Comparison of ENCODE assay signal across 10 cellular contexts in genomic region chr10:119254355-119254754, GRCh38. TPM values are rescaled to one million over a fixed set of nuclear protein-coding genes. Genes with fewer than 3 reads are reported as not detected.
DNase-seq lines count a peak whose midpoint lies in the region; ATAC-seq and TF ChIP-seq lines count a peak whose summit lies in the region.
"Had no signal": no experiment of that assay in that cellular context is flagged by ENCODE, and none has a peak within 500 bp of the region (broad histone marks: within the 10 kb centered on the region; RNA-seq: fewer than 3 reads in every experiment).

No MANE protein-coding gene starts in this region.

- TF ChIP-seq CTCF in A673 (conservative IDR thresholded peaks at IDR 0.05; ENCODE audit: low read depth, low read length) = no peak
- no peak for TF ChIP-seq CTCF in Peyer's patch (IDR thresholded peaks at IDR 0.05)
- no peak for TF ChIP-seq CTCF in glutamatergic neuron (IDR thresholded peaks at IDR 0.05; ENCODE audit: partially characterized antibody, unreplicated experiment)
- no peak for TF ChIP-seq CTCF in ovary (IDR thresholded peaks at IDR 0.05)

- 36 to 49% (median 47%) methylated on average over 3 of the region's 3 CpGs for WGBS in ovary, 3 donors

- TF ChIP-seq POLR2A in Peyer's patch (IDR thresholded peaks at IDR 0.05) (no peak), ovary (IDR thresholded peaks at IDR 0.05) (no peak)

- CTCF ChIA-PET in A673 (lab: Charles Lee) = interaction anchor here (0.7 kb wide), 1 partner anchor 57 kb away, joined by 3 read pairs; no protein-coding TSS in a partner anchor

- no peak for ATAC-seq in HG02852 (IDR thresholded peaks at IDR 0.05; ENCODE audit: unreplicated experiment)
- ATAC-seq: left colon had no signal

- no TSS peak for BruUV-seq in A673 (replicated peaks; lab: Mats Ljungman, UMichigan)

- H3K27ac ChIP-seq in A673 (ENCODE audit: low read depth, low read length, poor library complexity, severe bottlenecking) (peak overlapping the region; percentile 61), Peyer's patch (peak overlapping the region; percentile 46 to 87 (median 71)), ovary (peak overlapping the region; percentile 86 to 91)

- intact Hi-C loops in A673 (cut with micrococcal nuclease; ENCODE audit: unreplicated experiment) (no loop called here), ovary (cut with DNase I) (loop anchor here in 1 of 4 donors (5.0 to 10.0 kb wide), 2 partner anchors 47 to 160 kb away; partner anchors contain the start of gene GRK5)

- peaks cover 8% of the 10 kb centered on the region for H3K27me3 Mint-ChIP-seq in glutamatergic neuron (ENCODE audit: unreplicated experiment)

- peaks cover 9% of the 10 kb centered on the region for H3K9me3 Mint-ChIP-seq in glutamatergic neuron (ENCODE audit: unreplicated experiment)

- H3K4me3 ChIP-seq in A673 (ENCODE audit: low read depth, low read length, poor library complexity, severe bottlenecking) (no peak overlapping the region), Peyer's patch (no peak overlapping the region), ovary (no peak overlapping the region)

- peak overlapping the region; percentile 41 for H3K27ac Mint-ChIP-seq in glutamatergic neuron (ENCODE audit: unreplicated experiment)

- peaks cover 59% of the 10 kb centered on the region for H3K4me1 Mint-ChIP-seq in glutamatergic neuron (ENCODE audit: low read depth, unreplicated experiment)

- no peak overlapping the region for H3K4me3 Mint-ChIP-seq in glutamatergic neuron (ENCODE audit: unreplicated experiment)

- H3K36me3 ChIP-seq in A673 (ENCODE audit: insufficient read depth, low read length, poor library complexity, severe bottlenecking) (no peaks in the 10 kb centered on the region), Peyer's patch (no peaks in the 10 kb centered on the region), ovary (no peaks in the 10 kb centered on the region)

- no peak for DNase-seq in A673 (ENCODE audit: low spot score)
- DNase-seq in Peyer's patch = no peak
- no peak for DNase-seq in glutamatergic neuron
- peak in 1 of 5 donors; percentile 37 for DNase-seq in ovary
- DNase-seq in NCI-H524 treated with DMSO at 0.1 percent for 48 hours (lab: John Stamatoyannopoulos, UW) = no peak
- DNase-seq in superior temporal gyrus (ENCODE audit: extremely low spot score) = no peak
- DNase-seq in stimulated activated CD4-positive, alpha-beta T cell treated with anti-CD3 and anti-CD28 coated beads, Interleukin-15, amount 100 ng/mL, for 24 hours = no peak
- DNase-seq: KG1 had no signal

- peaks cover 58% of the 10 kb centered on the region for H3K4me1 ChIP-seq in A673 (ENCODE audit: insufficient read depth, low read length, poor library complexity, severe bottlenecking)
- peaks cover 0 to 37% (median 5%) of the 10 kb centered on the region in 4 donors for H3K4me1 ChIP-seq in Peyer's patch
- H3K4me1 ChIP-seq in ovary (ENCODE audit: insufficient read depth) = peaks cover 53% of the 10 kb centered on the region

- H3K9me3 ChIP-seq in A673 (ENCODE audit: low read depth, low read length, poor library complexity, severe bottlenecking) = no peaks in the 10 kb centered on the region
- H3K9me3 ChIP-seq in Peyer's patch = no peaks in the 10 kb centered on the region
- no peaks in the 10 kb centered on the region for H3K9me3 ChIP-seq in ovary

- POLR2A ChIA-PET in A673 (lab: Charles Lee; ENCODE audit: low non-redundant PET) = no interaction called here

- no peak for TF ChIP-seq EP300 in ovary (IDR thresholded peaks at IDR 0.05)

- H3K36me3 Mint-ChIP-seq in glutamatergic neuron (ENCODE audit: unreplicated experiment) = peaks cover 6% of the 10 kb centered on the region

- no peaks in the 10 kb centered on the region for H3K27me3 ChIP-seq in A673 (replicated peaks; ENCODE audit: insufficient read depth, low read depth, low read length, poor library complexity)
- no peaks in the 10 kb centered on the region for H3K27me3 ChIP-seq in Peyer's patch
- no peaks in the 10 kb centered on the region for H3K27me3 ChIP-seq in ovary

RNA-seq across cellular contexts. Expression of gene GRK5, which starts 47.0 kb away (rescaled TPM):
- total RNA-seq in A673 (2021) (54.7 and 58.2 TPM in 2 replicates), Peyer's patch (10 to 100 TPM in 3 of 4 donors, 1 to 10 TPM in 1; 10.0 to 61.9 (median 18.1) TPM), glutamatergic neuron (ENCODE audit: unreplicated experiment) (77.6 TPM), ovary (100 to 1,000 TPM in 2 of 7 donors, 10 to 100 TPM in 4, 1 to 10 TPM in 1; 10.0 to 115 (median 36.9) TPM)
- polyA plus RNA-seq in ovary = 10 to 100 TPM; 43.4 to 62.0 TPM
